In the genomic region with DNA sequence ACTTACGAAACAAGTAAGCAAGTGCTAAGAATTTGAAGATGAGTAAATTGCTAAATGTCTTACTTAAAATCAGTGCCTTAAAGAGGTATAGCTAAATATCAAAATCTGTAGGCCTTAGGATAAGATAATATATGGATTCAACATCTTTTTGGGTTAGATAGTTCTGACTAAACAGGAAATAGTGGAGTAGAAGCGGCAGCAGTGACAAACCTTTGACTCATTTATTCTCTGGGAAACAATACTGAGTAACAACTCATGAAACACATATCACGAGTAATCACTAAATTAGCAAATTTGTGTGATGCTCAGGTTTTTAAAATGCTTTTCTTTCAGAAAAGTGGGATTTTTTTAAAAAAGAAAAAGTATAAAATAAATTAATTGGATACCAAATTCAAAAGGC, we compare ENCODE assay signal across 15 cellular contexts.
"Had no signal": no experiment of that assay in that cellular context is flagged by ENCODE, and none has a peak within 500 bp of the region (broad histone marks: within the 10 kb centered on the region; RNA-seq: fewer than 3 reads in every experiment).

No MANE protein-coding gene starts in this region.

- DNase-seq: activated CD4-positive, alpha-beta T cell treated with anti-CD3 and anti-CD28 coated beads for 1 hour; activated CD4-positive, alpha-beta T cell treated with anti-CD3 and anti-CD28 coated beads, Interleukin-2, amount 50 U/mL, for 48 hours; activated effector memory CD4-positive, alpha-beta T cell treated with anti-CD3 and anti-CD28 coated beads, Interleukin-2, amount 50 U/mL, for 16 hours; activated T-cell treated with anti-CD3 and anti-CD28 coated beads, Interleukin-2, amount 50 U/mL, for 4 hours; anterior cingulate cortex; caudate nucleus; effector CD4-positive, alpha-beta T cell; left cardiac atrium; lower lobe of right lung; naive B cell; stomach; thyroid gland; uterus had no signal

- H3K27ac ChIP-seq: coronary artery, lower lobe of right lung, parathyroid adenoma, stomach, thyroid gland, uterus had no signal

- H3K27me3 ChIP-seq: stomach, thyroid gland, uterus had no signal

- ATAC-seq: activated T-cell treated with anti-CD3 and anti-CD28 coated beads, Interleukin-2, amount 50 U/mL, for 4 hours; left cardiac atrium; lower lobe of right lung had no signal

- H3K9me3 ChIP-seq: lower lobe of right lung, thyroid gland, uterus had no signal

- H3K36me3 ChIP-seq: lower lobe of right lung, stomach, thyroid gland, uterus had no signal

- H3K4me1 ChIP-seq: lower lobe of right lung, parathyroid adenoma, stomach, thyroid gland, uterus had no signal

- H3K4me3 ChIP-seq: coronary artery, lower lobe of right lung, stomach, thyroid gland, uterus had no signal
